19 cellular contexts compared by ENCODE assay signal in the genomic region with DNA sequence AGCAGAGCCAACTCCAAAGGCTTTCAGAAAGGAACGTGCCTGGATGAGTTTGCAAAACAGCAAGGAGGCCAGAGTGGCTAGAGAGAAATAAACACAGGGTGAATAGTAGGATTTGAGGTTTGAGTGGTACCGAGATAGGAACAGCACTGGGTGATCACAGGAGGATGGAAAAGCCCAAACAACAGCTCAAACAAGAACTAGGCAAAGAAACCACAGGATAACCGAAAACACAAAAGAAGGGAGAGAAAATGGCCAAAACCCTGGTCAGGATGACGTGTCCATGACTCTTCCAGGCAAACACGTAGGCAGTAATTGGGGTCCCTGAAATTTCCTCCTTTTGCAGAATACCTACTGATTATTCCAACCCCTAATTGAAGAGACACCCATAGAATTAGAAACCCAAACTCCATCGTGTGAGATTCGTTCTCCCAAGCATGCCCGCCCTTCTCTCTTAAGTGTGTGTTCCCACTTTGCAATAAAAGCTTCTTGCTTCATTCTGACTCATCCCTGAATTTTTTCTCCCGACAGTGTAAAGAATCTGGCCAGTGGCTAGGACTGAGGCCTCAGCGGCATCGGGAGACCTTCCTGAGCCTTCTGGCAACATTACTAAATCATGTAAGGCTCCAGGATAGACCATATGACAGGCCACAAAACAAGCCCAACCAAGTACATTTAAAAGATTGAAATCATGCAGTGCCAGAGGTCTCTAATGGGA. TPM values are rescaled to one million over a fixed set of nuclear protein-coding genes. Genes with fewer than 3 reads are reported as not detected.
DNase-seq lines count a peak whose midpoint lies in the region; ATAC-seq lines count a peak whose summit lies in the region.
"Had no signal": no experiment of that assay in that cellular context is flagged by ENCODE, and none has a peak within 500 bp of the region (broad histone marks: within the 10 kb centered on the region; RNA-seq: fewer than 3 reads in every experiment).

No MANE protein-coding gene starts in this region.

- intact Hi-C loops in CD4-positive, alpha-beta memory T cell (cut with micrococcal nuclease): no loop called here
- intact Hi-C loops in right cardiac atrium (cut with DNase I): no loop called here

- no peaks in the 10 kb centered on the region for H3K36me3 ChIP-seq in ACC112 (ENCODE audit: insufficient read depth, low read length)
- H3K36me3 ChIP-seq in CD4-positive, alpha-beta memory T cell (ENCODE audit: insufficient read depth, low read length): no peaks in the 10 kb centered on the region
- H3K36me3 ChIP-seq: neural progenitor cell, tibial nerve had no signal

- no peak overlapping the region for H2AFZ ChIP-seq in ACC112 (ENCODE audit: low read length, unreplicated experiment)
- H2AFZ ChIP-seq: neural progenitor cell had no signal

- 76% methylated on average over 11 of the region's 11 CpGs for WGBS in right cardiac atrium

- no peaks in the 10 kb centered on the region for H3K4me1 ChIP-seq in ACC112 (ENCODE audit: control insufficient read depth, insufficient read depth, low read length, unreplicated experiment)
- H3K4me1 ChIP-seq in CD4-positive, alpha-beta memory T cell (ENCODE audit: insufficient read depth, low read length): no peaks in the 10 kb centered on the region
- H3K4me1 ChIP-seq in right cardiac atrium (ENCODE audit: control insufficient read depth, insufficient read depth, low read length): no peaks in the 10 kb centered on the region
- H3K4me1 ChIP-seq: Caco-2, neural progenitor cell, tibial nerve had no signal

- H3K4me3 Mint-ChIP-seq in CD4-positive, alpha-beta memory T cell: no peak overlapping the region
- H3K4me3 Mint-ChIP-seq: brain; neural progenitor cell; stimulated activated naive B cell treated with anti-CD40 and anti-IgM and Interleukin-4, amounts not matched to agents 10 μg/mL and 1 μg/mL and 100 μg/mL, for 72 hours had no signal

- POLR2A ChIA-PET in CD4-positive, alpha-beta memory T cell (lab: Charles Lee; ENCODE audit: partially characterized antibody): no interaction called here

- ATAC-seq in GM21381 (IDR thresholded peaks at IDR 0.05; ENCODE audit: unreplicated experiment) (no peak), right cardiac atrium (no peak)
- ATAC-seq: stimulated activated naive B cell treated with anti-CD40 and anti-IgM and Interleukin-4, amounts not matched to agents 10 μg/mL and 1 μg/mL and 100 μg/mL, for 72 hours had no signal

- no peaks in the 10 kb centered on the region for H3K9me3 ChIP-seq in CD4-positive, alpha-beta memory T cell (ENCODE audit: control insufficient read depth in 1 of 2, low read length in 2 of 2)
- H3K9me3 ChIP-seq in right cardiac atrium (ENCODE audit: control insufficient read depth, low read length): no peaks in the 10 kb centered on the region
- H3K9me3 ChIP-seq: Caco-2, tibial nerve had no signal

- peaks cover 0 to 3% (median 0%) of the 10 kb centered on the region in 8 donors for H3K9me3 Mint-ChIP-seq in CD4-positive, alpha-beta memory T cell
- H3K9me3 Mint-ChIP-seq: neural progenitor cell; stimulated activated naive B cell treated with anti-CD40 and anti-IgM and Interleukin-4, amounts not matched to agents 10 μg/mL and 1 μg/mL and 100 μg/mL, for 72 hours had no signal

- no peaks in the 10 kb centered on the region for H3K79me2 ChIP-seq in ACC112 (ENCODE audit: control insufficient read depth, insufficient read depth, low read length, unreplicated experiment)

- H3K27ac Mint-ChIP-seq in CD4-positive, alpha-beta memory T cell: no peak overlapping the region
- H3K27ac Mint-ChIP-seq: brain; neural progenitor cell; stimulated activated naive B cell treated with anti-CD40 and anti-IgM and Interleukin-4, amounts not matched to agents 10 μg/mL and 1 μg/mL and 100 μg/mL, for 72 hours had no signal

- H3K36me3 Mint-ChIP-seq in CD4-positive, alpha-beta memory T cell: no peaks in the 10 kb centered on the region
- H3K36me3 Mint-ChIP-seq: brain; neural progenitor cell; stimulated activated naive B cell treated with anti-CD40 and anti-IgM and Interleukin-4, amounts not matched to agents 10 μg/mL and 1 μg/mL and 100 μg/mL, for 72 hours had no signal

- no peaks in the 10 kb centered on the region for H3K4me1 Mint-ChIP-seq in CD4-positive, alpha-beta memory T cell
- H3K4me1 Mint-ChIP-seq: brain; neural progenitor cell; stimulated activated naive B cell treated with anti-CD40 and anti-IgM and Interleukin-4, amounts not matched to agents 10 μg/mL and 1 μg/mL and 100 μg/mL, for 72 hours had no signal

- peaks cover 32 to 49% of the 10 kb centered on the region in 2 donors for H3K27me3 Mint-ChIP-seq in CD4-positive, alpha-beta memory T cell

- CTCF ChIA-PET in CD4-positive, alpha-beta memory T cell (lab: Charles Lee; ENCODE audit: partially characterized antibody): no interaction called here

- DNase-seq in H4 (ENCODE audit: low spot score): peak; percentile 73
- DNase-seq in RPMI7951 (ENCODE audit: low read depth): peak; percentile 83
- peak; percentile 35 for DNase-seq in fibroblast of peridontal ligament (ENCODE audit: extremely low read depth)
- DNase-seq in CD4-positive, alpha-beta memory T cell: no peak
- no peak for DNase-seq in right cardiac atrium
- DNase-seq in Ammon's horn (ENCODE audit: low spot score): no peak
- DNase-seq: activated CD4-positive, alpha-beta T cell treated with anti-CD3 and anti-CD28 coated beads, Interleukin-2, amount 50 U/mL, for 4 hours; activated naive CD4-positive, alpha-beta T cell treated with anti-CD3 and anti-CD28 coated beads, Interleukin-2, amount 50 U/mL, for 16 hours; activated T-cell treated with anti-CD3 and anti-CD28 coated beads, Interleukin-2, amount 50 U/mL, for 1 hour; Caco-2; hypothalamus; NCI-H1105; stimulated activated naive B cell treated with anti-CD40 and anti-IgM and Interleukin-4, amounts not matched to agents 10 μg/mL and 1 μg/mL and 100 μg/mL, for 72 hours; SW 1271 had no signal

- H3K27me3 ChIP-seq in ACC112 (ENCODE audit: insufficient read depth, low read length): peaks cover 74% of the 10 kb centered on the region
- no peaks in the 10 kb centered on the region for H3K27me3 ChIP-seq in CD4-positive, alpha-beta memory T cell (ENCODE audit: insufficient read depth, low read length)
- H3K27me3 ChIP-seq in right cardiac atrium (ENCODE audit: control insufficient read depth, insufficient read depth): no peaks in the 10 kb centered on the region
- H3K27me3 ChIP-seq: neural progenitor cell had no signal

- no peak overlapping the region for H3K4me3 ChIP-seq in ACC112 (ENCODE audit: low read depth, low read length)
- H3K4me3 ChIP-seq in CD4-positive, alpha-beta memory T cell (ENCODE audit: low read length in 2 of 2): no peak overlapping the region
- H3K4me3 ChIP-seq in right cardiac atrium (ENCODE audit: low read length): no peak overlapping the region
- H3K4me3 ChIP-seq: neural progenitor cell, tibial nerve had no signal

- peak overlapping the region; percentile 17 for H3K27ac ChIP-seq in ACC112 (ENCODE audit: low read depth, low read length)
- no peak overlapping the region for H3K27ac ChIP-seq in CD4-positive, alpha-beta memory T cell (ENCODE audit: low read depth, low read length)
- H3K27ac ChIP-seq in right cardiac atrium (ENCODE audit: low read length): no peak overlapping the region
- H3K27ac ChIP-seq: neural progenitor cell, tibial nerve had no signal

RNA-seq across cellular contexts. Expression of a gene that starts 11.2 kb away (rescaled TPM):
- total RNA-seq in H4 (2014; rRNA removed; shearing (Covaris generic)): not detected in 2 replicates
- not detected in 2 replicates for total RNA-seq in RPMI7951 (2014; rRNA removed; shearing (Covaris generic))
- not detected for total RNA-seq in CD4-positive, alpha-beta memory T cell
- not detected for polyA plus RNA-seq in CD4-positive, alpha-beta memory T cell
- not detected for total RNA-seq in right cardiac atrium
- 0.05 TPM for polyA plus RNA-seq in right cardiac atrium
- total RNA-seq: Caco-2 had no signal

RNA-seq across cellular contexts. Expression of a gene that starts 22.1 kb away (rescaled TPM):
- 3.7 and 4.3 TPM in 2 replicates for total RNA-seq in H4 (2014; rRNA removed; shearing (Covaris generic))
- total RNA-seq in RPMI7951 (2014; rRNA removed; shearing (Covaris generic)): 5.9 and 6.5 TPM in 2 replicates
- total RNA-seq in CD4-positive, alpha-beta memory T cell: 1 to 10 TPM; 4.9 to 5.0 TPM
- polyA plus RNA-seq in CD4-positive, alpha-beta memory T cell: under 1 TPM; 0.07 to 0.99 TPM
- total RNA-seq in right cardiac atrium: 10 to 100 TPM; 34.3 to 44.0 (median 37.3) TPM
- polyA plus RNA-seq in right cardiac atrium: 12.8 TPM

Comparison
In these comparisons a context has a peak if more than half of its experiments do, and no peak if none do; other contexts are left out.
1. DNase-seq: peak in H4 (single experiment), RPMI7951 (single experiment) and fibroblast of peridontal ligament (single experiment); none in CD4-positive, alpha-beta memory T cell (0 of 5), right cardiac atrium (0 of 3) and Ammon's horn (single experiment).